14 cellular contexts compared by ENCODE assay signal in the genomic region with DNA sequence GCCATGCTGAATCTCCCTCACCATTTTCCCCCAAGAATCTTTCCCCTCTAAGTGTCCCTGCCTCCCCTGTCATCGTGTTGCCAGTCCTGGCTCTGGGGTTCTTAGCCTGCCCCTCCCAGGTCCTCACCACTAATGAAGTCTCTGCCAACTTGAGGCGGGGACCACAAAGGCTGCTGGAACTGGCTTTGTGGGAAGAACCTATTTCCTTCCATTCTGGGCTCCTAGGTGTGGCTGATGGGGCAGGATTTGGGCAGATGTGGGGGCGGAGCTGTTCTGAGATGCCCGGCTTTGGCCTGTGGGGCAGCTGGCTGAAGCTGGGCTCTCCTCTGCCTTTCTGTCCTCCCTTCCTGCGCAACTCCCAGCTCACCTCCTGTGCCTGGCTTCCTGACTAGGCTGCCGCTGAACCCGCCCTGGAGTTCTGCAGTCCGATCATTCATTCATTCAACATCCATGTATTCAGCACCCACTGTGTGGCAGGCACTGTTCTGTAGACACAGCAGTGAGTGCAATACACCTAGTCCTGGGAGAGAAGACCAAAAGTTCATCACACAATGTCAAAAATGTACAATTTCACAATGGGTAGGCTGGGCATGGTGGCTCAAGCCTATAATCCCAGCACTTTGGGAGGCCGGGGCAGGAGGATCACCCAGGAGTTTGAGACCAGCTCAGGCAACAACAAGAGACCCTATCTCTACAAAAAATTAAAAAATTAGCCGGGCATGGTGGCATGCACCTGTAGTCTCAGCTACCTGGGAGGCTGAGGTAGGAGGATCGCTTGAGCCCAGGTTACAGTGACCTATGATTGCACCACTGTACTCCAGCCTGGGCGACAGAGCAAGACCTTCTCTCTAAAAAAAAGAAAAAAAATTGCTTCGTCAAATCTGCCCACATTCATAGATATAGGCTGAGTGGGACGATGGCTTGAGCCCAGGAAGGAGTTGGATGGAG. TPM values are rescaled to one million over a fixed set of nuclear protein-coding genes. Genes with fewer than 3 reads are reported as not detected.
DNase-seq lines count a peak whose midpoint lies in the region; ATAC-seq and TF ChIP-seq lines count a peak whose summit lies in the region.
"Had no signal": no experiment of that assay in that cellular context is flagged by ENCODE, and none has a peak within 500 bp of the region (broad histone marks: within the 10 kb centered on the region; RNA-seq: fewer than 3 reads in every experiment).

No MANE protein-coding gene starts in this region.

- H3K9me2 ChIP-seq in OCI-LY7 (ENCODE audit: insufficient read depth, low read length): no peaks in the 10 kb centered on the region

- peaks cover 68% of the 10 kb centered on the region for H3K4me1 ChIP-seq in OCI-LY7 (ENCODE audit: insufficient read depth, low read length, poor library complexity, severe bottlenecking)
- H3K4me1 ChIP-seq: BE2C had no signal

- H2AFZ ChIP-seq in OCI-LY7 (ENCODE audit: low read length): no peak overlapping the region

- intact Hi-C loops in OCI-LY7 (cut with micrococcal nuclease; ENCODE audit: unreplicated experiment): no loop called here

- DNase-seq in activated naive CD4-positive, alpha-beta T cell treated with anti-CD3 and anti-CD28 coated beads, Interleukin-2, amount 10 ng/mL, durations not matched to agents 7 days and 5 days: no peak
- no peak for DNase-seq in activated naive CD4-positive, alpha-beta T cell treated with Interleukin-2 at 50 U/mL for 16 hours
- no peak for DNase-seq in OCI-LY7 (ENCODE audit: low spot score)
- no peak for DNase-seq in glutamatergic neuron
- DNase-seq in stimulated activated naive B cell treated with anti-CD40 and anti-IgM and Interleukin-4, amounts not matched to agents 10 μg/mL and 1 μg/mL and 100 μg/mL, for 72 hours: no peak
- no peak for DNase-seq in Ammon's horn (ENCODE audit: low spot score)
- no peak for DNase-seq in LoVo (ENCODE audit: low spot score)
- no peak for DNase-seq in NCI-H146 treated with DMSO at 0.1 percent for 48 hours (lab: John Stamatoyannopoulos, UW; ENCODE audit: unreplicated experiment)
- DNase-seq: activated CD8-positive, alpha-beta memory T cell treated with anti-CD3 and anti-CD28 coated beads, Interleukin-2, amount 50 U/mL, for 4 hours; BE2C; hypothalamus; midbrain; NCI-H1105 treated with DMSO at 0.1 percent for 48 hours had no signal

- peaks cover under 1% of the 10 kb centered on the region; the same call in 1 of the 2 replicates for H3K36me3 ChIP-seq in OCI-LY7 (ENCODE audit: insufficient read depth, low read length)
- H3K36me3 ChIP-seq: BE2C had no signal

- peak overlapping the region; percentile 85 for H3K4me2 ChIP-seq in OCI-LY7 (ENCODE audit: low read length)

- no peak for ATAC-seq in stimulated activated naive B cell treated with anti-CD40 and anti-IgM and Interleukin-4, amounts not matched to agents 10 μg/mL and 1 μg/mL and 100 μg/mL, for 72 hours (replicated peaks)
- ATAC-seq: sciatic nerve had no signal

- BruUV-seq in OCI-LY7 (replicated peaks; lab: Mats Ljungman, UMichigan): no TSS peak

- TF ChIP-seq CTCF in OCI-LY7 (conservative IDR thresholded peaks at IDR 0.05; ENCODE audit: low read length): no peak
- TF ChIP-seq CTCF in glutamatergic neuron (IDR thresholded peaks at IDR 0.05; ENCODE audit: partially characterized antibody, unreplicated experiment): no peak

- H3K27ac Mint-ChIP-seq in activated naive CD4-positive, alpha-beta T cell treated with anti-CD3 and anti-CD28 coated beads, Interleukin-2, amount 10 ng/mL, durations not matched to agents 7 days and 5 days: peak overlapping the region; percentile 69
- H3K27ac Mint-ChIP-seq in glutamatergic neuron (ENCODE audit: unreplicated experiment): peak overlapping the region; percentile 100
- H3K27ac Mint-ChIP-seq in stimulated activated naive B cell treated with anti-CD40 and anti-IgM and Interleukin-4, amounts not matched to agents 10 μg/mL and 1 μg/mL and 100 μg/mL, for 72 hours: peak overlapping the region; percentile 75

- CTCF ChIA-PET in activated naive CD4-positive, alpha-beta T cell treated with anti-CD3 and anti-CD28 coated beads, Interleukin-2, amount 10 ng/mL, durations not matched to agents 7 days and 5 days (lab: Charles Lee): interaction anchor here (0.8 to 1.5 kb wide), 4 partner anchors 48 to 270 kb away, joined by 3 to 5 read pairs (median 4); no protein-coding TSS in a partner anchor
- CTCF ChIA-PET in OCI-LY7 (lab: Charles Lee; ENCODE audit: unreplicated experiment): interaction anchor here (1.5 kb wide), 2 partner anchors 22 to 23 kb away, joined by 4 to 5 read pairs; no protein-coding TSS in a partner anchor

- peaks cover 66% of the 10 kb centered on the region for H3K4me1 Mint-ChIP-seq in activated naive CD4-positive, alpha-beta T cell treated with anti-CD3 and anti-CD28 coated beads, Interleukin-2, amount 10 ng/mL, durations not matched to agents 7 days and 5 days
- H3K4me1 Mint-ChIP-seq in glutamatergic neuron (ENCODE audit: low read depth, unreplicated experiment): peaks cover 31% of the 10 kb centered on the region
- peaks cover 49 to 56% of the 10 kb centered on the region in 2 donors for H3K4me1 Mint-ChIP-seq in stimulated activated naive B cell treated with anti-CD40 and anti-IgM and Interleukin-4, amounts not matched to agents 10 μg/mL and 1 μg/mL and 100 μg/mL, for 72 hours

- H3K9me3 Mint-ChIP-seq in activated naive CD4-positive, alpha-beta T cell treated with anti-CD3 and anti-CD28 coated beads, Interleukin-2, amount 10 ng/mL, durations not matched to agents 7 days and 5 days: no peaks in the 10 kb centered on the region
- H3K9me3 Mint-ChIP-seq in glutamatergic neuron (ENCODE audit: unreplicated experiment): peaks cover 41% of the 10 kb centered on the region
- no peaks in the 10 kb centered on the region for H3K9me3 Mint-ChIP-seq in stimulated activated naive B cell treated with anti-CD40 and anti-IgM and Interleukin-4, amounts not matched to agents 10 μg/mL and 1 μg/mL and 100 μg/mL, for 72 hours

- H3K4me3 Mint-ChIP-seq in activated naive CD4-positive, alpha-beta T cell treated with anti-CD3 and anti-CD28 coated beads, Interleukin-2, amount 10 ng/mL, durations not matched to agents 7 days and 5 days: peak overlapping the region; percentile 58
- peak overlapping the region; percentile 74 for H3K4me3 Mint-ChIP-seq in glutamatergic neuron (ENCODE audit: unreplicated experiment)
- peak overlapping the region; percentile 49 to 59 for H3K4me3 Mint-ChIP-seq in stimulated activated naive B cell treated with anti-CD40 and anti-IgM and Interleukin-4, amounts not matched to agents 10 μg/mL and 1 μg/mL and 100 μg/mL, for 72 hours

- POLR2A ChIA-PET in OCI-LY7 (lab: Charles Lee): interaction anchor here (0.8 to 1.8 kb wide), 3 partner anchors 14 to 23 kb away, joined by 4 to 5 read pairs (median 4); no protein-coding TSS in a partner anchor

- H3K4me3 ChIP-seq in OCI-LY7 (ENCODE audit: low read depth, low read length, poor library complexity, severe bottlenecking): no peak overlapping the region

- peaks cover 5% of the 10 kb centered on the region; the same call in 1 of the 2 replicates for H4K20me1 ChIP-seq in OCI-LY7 (ENCODE audit: insufficient read depth, low read length)

- H3K27me3 Mint-ChIP-seq in activated naive CD4-positive, alpha-beta T cell treated with anti-CD3 and anti-CD28 coated beads, Interleukin-2, amount 10 ng/mL, durations not matched to agents 7 days and 5 days: no peaks in the 10 kb centered on the region
- peaks cover 31% of the 10 kb centered on the region for H3K27me3 Mint-ChIP-seq in glutamatergic neuron (ENCODE audit: unreplicated experiment)
- no peaks in the 10 kb centered on the region for H3K27me3 Mint-ChIP-seq in stimulated activated naive B cell treated with anti-CD40 and anti-IgM and Interleukin-4, amounts not matched to agents 10 μg/mL and 1 μg/mL and 100 μg/mL, for 72 hours

- peak overlapping the region; percentile 74 for H3K27ac ChIP-seq in OCI-LY7 (ENCODE audit: low read depth, low read length, poor library complexity, severe bottlenecking)

- H3K36me3 Mint-ChIP-seq in activated naive CD4-positive, alpha-beta T cell treated with anti-CD3 and anti-CD28 coated beads, Interleukin-2, amount 10 ng/mL, durations not matched to agents 7 days and 5 days: peaks cover 3% of the 10 kb centered on the region
- no peaks in the 10 kb centered on the region for H3K36me3 Mint-ChIP-seq in glutamatergic neuron (ENCODE audit: unreplicated experiment)
- H3K36me3 Mint-ChIP-seq in stimulated activated naive B cell treated with anti-CD40 and anti-IgM and Interleukin-4, amounts not matched to agents 10 μg/mL and 1 μg/mL and 100 μg/mL, for 72 hours: peaks cover 2 to 8% of the 10 kb centered on the region in 2 donors

- no peaks in the 10 kb centered on the region for H3K9me3 ChIP-seq in OCI-LY7 (ENCODE audit: low read length)
- H3K9me3 ChIP-seq: BE2C had no signal

- peaks cover 27% of the 10 kb centered on the region for H3K79me2 ChIP-seq in OCI-LY7 (ENCODE audit: insufficient read depth, low read depth, low read length)

RNA-seq across cellular contexts. Expression of gene SNN, which starts 1.9 kb away (rescaled TPM):
- 28.3 and 31.8 TPM in 2 replicates for total RNA-seq in OCI-LY7 (2014; rRNA removed; shearing (Covaris generic))
- total RNA-seq in OCI-LY7 (2022) (27.8 and 31.6 TPM in 2 replicates), glutamatergic neuron (ENCODE audit: unreplicated experiment) (491 TPM)

Comparison
In these comparisons a context has a peak if more than half of its experiments do, and no peak if none do; other contexts are left out.
1. RNA of gene SNN, which starts 1.9 kb away (total RNA-seq): 491 TPM in glutamatergic neuron (single experiment); 27.8 to 31.8 TPM in OCI-LY7; every median in the first group is over 10 times any median in the second.
2. Peak in every context shown above with its lines, with median percentiles within 50 percentile points of each other: H3K27ac Mint-ChIP-seq and H3K4me3 Mint-ChIP-seq.